ENCODE assay signal across 30 cellular contexts in the genomic region with DNA sequence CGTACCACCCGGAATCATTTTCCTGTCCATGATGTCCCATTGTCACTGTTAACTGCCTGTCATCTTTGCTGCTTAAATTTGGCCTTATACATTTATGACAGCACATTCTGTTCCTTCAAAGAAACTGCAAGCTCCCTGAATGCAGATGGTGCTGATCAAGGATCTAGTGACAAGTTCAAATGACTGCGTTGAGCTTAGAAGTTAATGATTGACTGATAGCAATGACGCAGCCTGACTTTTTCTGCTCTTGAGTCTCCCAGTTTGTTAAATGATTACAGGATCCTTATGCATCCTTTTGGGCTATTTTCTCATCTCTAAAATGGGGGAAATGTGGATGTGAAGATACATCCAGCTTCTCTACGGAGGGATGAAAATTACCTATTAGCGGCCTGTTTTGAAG.
A peak's percentile ranks its signal among the peaks of the same experiment; 100 is the strongest.
DNase-seq lines count a peak whose midpoint lies in the region; ATAC-seq, FAIRE-seq and TF ChIP-seq lines count a peak whose summit lies in the region.
"Had no signal": no experiment of that assay in that cellular context is flagged by ENCODE, and none has a peak within 500 bp of the region (broad histone marks: within the 10 kb centered on the region; RNA-seq: fewer than 3 reads in every experiment).

No MANE protein-coding gene starts in this region.

- H3K4me3 ChIP-seq in A673 (ENCODE audit: low read depth, low read length, poor library complexity, severe bottlenecking) (no peak overlapping the region), endodermal cell (ENCODE audit: low read length) (no peak overlapping the region), neural cell (ENCODE audit: low read length) (no peak overlapping the region), gastroesophageal sphincter (no peak overlapping the region), PC-9 (no peak overlapping the region)
- H3K4me3 ChIP-seq: breast epithelium, dorsolateral prefrontal cortex, neural progenitor cell, Peyer's patch, spleen, testis had no signal

- H3K9ac ChIP-seq in endodermal cell (ENCODE audit: extremely low read depth, low read length, poor library complexity, severe bottlenecking) (no peak overlapping the region), neural cell (ENCODE audit: low read length) (no peak overlapping the region)
- H3K9ac ChIP-seq: neural progenitor cell, parathyroid adenoma had no signal

- no peak for TF ChIP-seq RAD21 in neural cell (conservative IDR thresholded peaks at IDR 0.05)

- peaks cover 3% of the 10 kb centered on the region for H3K4me1 Mint-ChIP-seq in endodermal cell
- H3K4me1 Mint-ChIP-seq: activated CD4-positive, alpha-beta T cell treated with anti-CD3 and anti-CD28 coated beads for 36 hours; activated naive CD8-positive, alpha-beta T cell treated with anti-CD3 and anti-CD28 coated beads for 36 hours had no signal

- no peak overlapping the region for H3K27ac Mint-ChIP-seq in endodermal cell
- H3K27ac Mint-ChIP-seq: activated CD4-positive, alpha-beta T cell treated with anti-CD3 and anti-CD28 coated beads for 36 hours; activated naive CD8-positive, alpha-beta T cell treated with anti-CD3 and anti-CD28 coated beads for 36 hours; activated T-cell treated with anti-CD3 and anti-CD28 coated beads, Interleukin-2, amount 50 U/mL, for 24 hours; neural progenitor cell had no signal

- peak overlapping the region; percentile 1 for H3K4me2 ChIP-seq in neural cell (ENCODE audit: low read length)
- H3K4me2 ChIP-seq in PC-9: no peak overlapping the region
- H3K4me2 ChIP-seq: neural progenitor cell had no signal

- WGBS in endodermal cell (ENCODE audit: insufficient coverage in 1 of 2, insufficient read length in 1 of 2), 2 experiments: 50 to 76% methylated on average over 2 to 6 of the region's 6 CpGs
- 73 to 74% methylated on average over 6 of the region's 6 CpGs for WGBS in gastroesophageal sphincter (ENCODE audit: low coverage in 1 of 2), 2 donors

- H3K27me3 ChIP-seq in A673 (replicated peaks; ENCODE audit: insufficient read depth, low read depth, low read length, poor library complexity) (no peaks in the 10 kb centered on the region), endodermal cell (ENCODE audit: control insufficient read depth, insufficient read depth, low read length, poor library complexity, severe bottlenecking) (no peaks in the 10 kb centered on the region), neural cell (ENCODE audit: insufficient read depth, low read depth, low read length) (no peaks in the 10 kb centered on the region), gastroesophageal sphincter (no peaks in the 10 kb centered on the region), PC-9 (ENCODE audit: insufficient read depth, low read depth) (peaks cover 6% of the 10 kb centered on the region; the same call in 1 of the 2 replicates)
- H3K27me3 ChIP-seq: breast epithelium, dorsolateral prefrontal cortex, neural progenitor cell, Peyer's patch, spleen, testis had no signal

- peaks cover 57% of the 10 kb centered on the region for H3K4me1 ChIP-seq in A673 (ENCODE audit: insufficient read depth, low read length, poor library complexity, severe bottlenecking)
- no peaks in the 10 kb centered on the region for H3K4me1 ChIP-seq in endodermal cell (ENCODE audit: control insufficient read depth, insufficient read depth, low read length)
- H3K4me1 ChIP-seq in gastroesophageal sphincter: no peaks in the 10 kb centered on the region
- H3K4me1 ChIP-seq in PC-9 (replicated peaks; ENCODE audit: insufficient read depth): no peaks in the 10 kb centered on the region
- H3K4me1 ChIP-seq: breast epithelium, neural progenitor cell, parathyroid adenoma, spleen, testis had no signal

- H3K9me2 ChIP-seq in neural cell (ENCODE audit: insufficient read depth, low read length) (no peaks in the 10 kb centered on the region), PC-9 (ENCODE audit: insufficient read depth) (no peaks in the 10 kb centered on the region)

- H3K27ac ChIP-seq in A673 (ENCODE audit: low read depth, low read length, poor library complexity, severe bottlenecking) (peak overlapping the region; percentile 54), endodermal cell (ENCODE audit: low read depth, low read length) (peak overlapping the region; percentile 18), neural cell (ENCODE audit: low read length) (peak overlapping the region; percentile 49), gastroesophageal sphincter (no peak overlapping the region), PC-9 (no peak overlapping the region)
- H3K27ac ChIP-seq: breast epithelium, dorsolateral prefrontal cortex, neural progenitor cell, parathyroid adenoma, spleen, testis had no signal

- H2AFZ ChIP-seq in neural cell (ENCODE audit: low read depth, low read length) (no peak overlapping the region), PC-9 (no peak overlapping the region)
- H2AFZ ChIP-seq: neural progenitor cell, parathyroid adenoma had no signal

- no peak overlapping the region for H3K4me3 Mint-ChIP-seq in endodermal cell
- H3K4me3 Mint-ChIP-seq: activated CD4-positive, alpha-beta T cell treated with anti-CD3 and anti-CD28 coated beads for 36 hours; activated naive CD8-positive, alpha-beta T cell treated with anti-CD3 and anti-CD28 coated beads for 36 hours; activated T-cell treated with anti-CD3 and anti-CD28 coated beads, Interleukin-2, amount 50 U/mL, for 24 hours; neural progenitor cell had no signal

- H4K20me1 ChIP-seq in neural cell (ENCODE audit: insufficient read depth) (no peaks in the 10 kb centered on the region), PC-9 (ENCODE audit: insufficient read depth) (no peaks in the 10 kb centered on the region)

- no peaks in the 10 kb centered on the region for H3K36me3 Mint-ChIP-seq in endodermal cell (ENCODE audit: low read depth)
- H3K36me3 Mint-ChIP-seq: activated naive CD8-positive, alpha-beta T cell treated with anti-CD3 and anti-CD28 coated beads for 36 hours; neural progenitor cell had no signal

- TF ChIP-seq POLR2A in gastroesophageal sphincter (IDR thresholded peaks at IDR 0.05): no peak

- H3F3A ChIP-seq in neural cell (ENCODE audit: insufficient read depth, low read length, poor library complexity, severe bottlenecking) (no peaks in the 10 kb centered on the region), PC-9 (ENCODE audit: insufficient read depth, low read depth) (no peaks in the 10 kb centered on the region)

- intact Hi-C loops in A673 (cut with micrococcal nuclease; ENCODE audit: unreplicated experiment): loop anchor here (1.0 to 5.0 kb wide), 2 partner anchors 160 to 178 kb away; no protein-coding TSS in a partner anchor
- intact Hi-C loops in PC-9 (cut with micrococcal nuclease; ENCODE audit: unreplicated experiment): no loop called here

- no peak for DNase-seq in A673 (ENCODE audit: low spot score)
- DNase-seq in GM19239 (ENCODE audit: insufficient read length, low spot score): no peak
- no peak for DNase-seq in endodermal cell
- DNase-seq in PC-9: no peak
- DNase-seq in activated CD8-positive, alpha-beta memory T cell treated with anti-CD3 and anti-CD28 coated beads, Interleukin-2, amount 50 U/mL, for 4 hours: no peak
- DNase-seq: activated CD4-positive, alpha-beta T cell treated with anti-CD3 and anti-CD28 coated beads for 36 hours; activated effector memory CD4-positive, alpha-beta T cell treated with anti-CD3 and anti-CD28 coated beads, Interleukin-2, amount 50 U/mL, for 16 hours; activated naive CD8-positive, alpha-beta T cell treated with anti-CD3 and anti-CD28 coated beads for 36 hours; activated T-cell treated with anti-CD3 and anti-CD28 coated beads, Interleukin-2, amount 50 U/mL, for 24 hours; anterior cingulate cortex; dorsolateral prefrontal cortex; foreskin melanocyte; KBM-7; left cardiac atrium; mammary epithelial cell; NCI-H1105; right cardiac atrium; SIG-M5; spleen; stimulated activated CD4-positive, alpha-beta T cell treated with anti-CD3 and anti-CD28 coated beads, Interleukin-2, amount 100 ng/mL, for 24 hours; stimulated activated naive CD8-positive, alpha-beta T cell treated with anti-CD3 and anti-CD28 coated beads, Interleukin-15, Interleukin-2, amounts not matched to agents 100 U/mL and 50 U/mL, for 24 hours; T-helper 9 cell; testis had no signal

- H3K9me3 Mint-ChIP-seq in endodermal cell: peaks cover 2% of the 10 kb centered on the region

- POLR2A ChIA-PET in A673 (lab: Charles Lee; ENCODE audit: low non-redundant PET): no interaction called here
- POLR2A ChIA-PET in PC-9 (lab: Charles Lee; ENCODE audit: unreplicated experiment): no interaction called here

- TF ChIP-seq EP300 in neural cell (conservative IDR thresholded peaks at IDR 0.05; ENCODE audit: poor library complexity, severe bottlenecking) (peak; percentile 77), gastroesophageal sphincter (IDR thresholded peaks at IDR 0.05) (no peak)

- peaks cover 21% of the 10 kb centered on the region for H3K79me2 ChIP-seq in neural cell (replicated peaks; ENCODE audit: insufficient read depth, low read length)
- H3K79me2 ChIP-seq in PC-9 (ENCODE audit: low read depth): no peaks in the 10 kb centered on the region
- H3K79me2 ChIP-seq: parathyroid adenoma had no signal

- no peak for ATAC-seq in gastroesophageal sphincter
- ATAC-seq: activated CD4-positive, alpha-beta T cell treated with anti-CD3 and anti-CD28 coated beads for 36 hours; HCT116; left cardiac atrium; right cardiac atrium; stimulated activated naive CD8-positive, alpha-beta T cell treated with anti-CD3 and anti-CD28 coated beads, Interleukin-15, Interleukin-2, amounts not matched to agents 100 U/mL and 50 U/mL, for 24 hours had no signal

- BruUV-seq in A673 (replicated peaks; lab: Mats Ljungman, UMichigan): no TSS peak
- BruUV-seq in PC-9 (replicated peaks; lab: Mats Ljungman, UMichigan): no TSS peak

- peaks cover 2% of the 10 kb centered on the region for H3K36me3 ChIP-seq in A673 (ENCODE audit: insufficient read depth, low read length, poor library complexity, severe bottlenecking)
- no peaks in the 10 kb centered on the region for H3K36me3 ChIP-seq in endodermal cell (ENCODE audit: control insufficient read depth, insufficient read depth, low read length)
- no peaks in the 10 kb centered on the region for H3K36me3 ChIP-seq in neural cell (ENCODE audit: insufficient read depth, low read length)
- no peaks in the 10 kb centered on the region for H3K36me3 ChIP-seq in gastroesophageal sphincter
- H3K36me3 ChIP-seq in PC-9 (ENCODE audit: low read depth): no peaks in the 10 kb centered on the region
- H3K36me3 ChIP-seq: breast epithelium, neural progenitor cell, Peyer's patch, spleen had no signal

- no peaks in the 10 kb centered on the region for H3K27me3 Mint-ChIP-seq in endodermal cell (ENCODE audit: insufficient read depth)
- H3K27me3 Mint-ChIP-seq: activated CD4-positive, alpha-beta T cell treated with anti-CD3 and anti-CD28 coated beads for 36 hours; activated naive CD8-positive, alpha-beta T cell treated with anti-CD3 and anti-CD28 coated beads for 36 hours; activated T-cell treated with anti-CD3 and anti-CD28 coated beads, Interleukin-2, amount 50 U/mL, for 24 hours had no signal

- peak; percentile 14 for FAIRE-seq in GM19239 (lab: Jason Lieb, UNC)

- TF ChIP-seq CTCF in A673 (conservative IDR thresholded peaks at IDR 0.05; ENCODE audit: low read depth, low read length) (no peak), endodermal cell (conservative IDR thresholded peaks at IDR 0.05) (no peak), neural cell (IDR thresholded peaks at IDR 0.05; ENCODE audit: poor library complexity, severe bottlenecking) (no peak), gastroesophageal sphincter (IDR thresholded peaks at IDR 0.05) (no peak), PC-9 (conservative IDR thresholded peaks at IDR 0.05) (no peak)

- CTCF ChIA-PET in A673 (lab: Charles Lee) (interaction anchor here (1.0 kb wide), 1 partner anchor 47 kb away, joined by 3 read pairs; no protein-coding TSS in a partner anchor), PC-9 (lab: Charles Lee) (no interaction called here)

- H3K9me3 ChIP-seq in A673 (ENCODE audit: low read depth, low read length, poor library complexity, severe bottlenecking) (peaks cover 3% of the 10 kb centered on the region), endodermal cell (ENCODE audit: control insufficient read depth, low read length) (peaks cover 2% of the 10 kb centered on the region), neural cell (ENCODE audit: low read length) (no peaks in the 10 kb centered on the region), gastroesophageal sphincter (peaks cover 0 to 13% (median 0%) of the 10 kb centered on the region in 3 donors), PC-9 (ENCODE audit: insufficient read depth, low read depth) (no peaks in the 10 kb centered on the region)
- H3K9me3 ChIP-seq: Peyer's patch, testis had no signal

Comparison
In these comparisons a context has a peak if more than half of its experiments do, and no peak if none do; other contexts are left out.
1. H3K27ac ChIP-seq: peak in A673 (single experiment), endodermal cell (single experiment) and neural cell (single experiment); none in gastroesophageal sphincter (0 of 4) and PC-9 (single experiment).